Comparison of ENCODE assay signal across 17 cellular contexts in genomic region chr21:38760762-38761155, GRCh38. TPM values are rescaled to one million over a fixed set of nuclear protein-coding genes. Genes with fewer than 3 reads are reported as not detected.
DNase-seq lines count a peak whose midpoint lies in the region; ATAC-seq and TF ChIP-seq lines count a peak whose summit lies in the region.
"Had no signal": no experiment of that assay in that cellular context is flagged by ENCODE, and none has a peak within 500 bp of the region (broad histone marks: within the 10 kb centered on the region; RNA-seq: fewer than 3 reads in every experiment).

No MANE protein-coding gene starts in this region.

- H3K18ac ChIP-seq in mesenchymal stem cell (ENCODE audit: low read depth in 1 of 2, low read length in 2 of 2), result peak overlapping the region; percentile 4 to 19

- POLR2A ChIA-PET in T-cell (lab: Charles Lee), result no interaction called here

- no peaks in the 10 kb centered on the region for H3K79me1 ChIP-seq in mesenchymal stem cell (replicated peaks; ENCODE audit: low read length, poor library complexity, severe bottlenecking)

- no peak overlapping the region for H3K4me3 Mint-ChIP-seq in T-cell
- H3K4me3 Mint-ChIP-seq: B cell, H9 had no signal

- H2AK5ac ChIP-seq in mesenchymal stem cell (ENCODE audit: low read length, severe bottlenecking), result no peak overlapping the region

- H2BK12ac ChIP-seq in mesenchymal stem cell (ENCODE audit: low read length in 2 of 2), result peak overlapping the region; percentile 45 to 91

- H3K9me3 ChIP-seq in cardiac muscle cell (ENCODE audit: low read depth) (no peaks in the 10 kb centered on the region), right cardiac atrium (ENCODE audit: control insufficient read depth, low read length) (no peaks in the 10 kb centered on the region), mesenchymal stem cell (ENCODE audit: control insufficient read depth, low read length) (peaks cover 2% of the 10 kb centered on the region), thoracic aorta (no peaks in the 10 kb centered on the region)

- H3K4me1 ChIP-seq in cardiac muscle cell (ENCODE audit: low read depth), result peaks cover 33% of the 10 kb centered on the region
- H3K4me1 ChIP-seq in right cardiac atrium (ENCODE audit: control insufficient read depth, insufficient read depth, low read length), result no peaks in the 10 kb centered on the region
- peaks cover 6% of the 10 kb centered on the region for H3K4me1 ChIP-seq in mesenchymal stem cell (ENCODE audit: control insufficient read depth, insufficient read depth, low read depth, low read length)
- peaks cover 53 to 63% of the 10 kb centered on the region in 2 donors for H3K4me1 ChIP-seq in thoracic aorta (ENCODE audit: control insufficient read depth in 1 of 2, low read depth in 2 of 2)

- CTCF ChIA-PET in T-cell (lab: Charles Lee), result no interaction called here

- H3K14ac ChIP-seq in mesenchymal stem cell (ENCODE audit: low read length in 2 of 2), result no peak overlapping the region

- H3K36me3 ChIP-seq in cardiac muscle cell, result no peaks in the 10 kb centered on the region
- no peaks in the 10 kb centered on the region for H3K36me3 ChIP-seq in mesenchymal stem cell (ENCODE audit: control insufficient read depth in 1 of 2, insufficient read depth in 2 of 2, low read depth in 1 of 2, low read length in 2 of 2)
- H3K36me3 ChIP-seq in thoracic aorta, result no peaks in the 10 kb centered on the region

- H3K4me3 ChIP-seq in cardiac muscle cell (no peak overlapping the region), right cardiac atrium (ENCODE audit: low read length) (no peak overlapping the region), mesenchymal stem cell (ENCODE audit: insufficient read depth in 1 of 2, low read depth in 1 of 2, low read length in 2 of 2) (no peak overlapping the region), thoracic aorta (no peak overlapping the region)

- no peak overlapping the region for H3K27ac Mint-ChIP-seq in T-cell
- H3K27ac Mint-ChIP-seq: B cell, H9 had no signal

- H3K36me3 Mint-ChIP-seq in T-cell, result no peaks in the 10 kb centered on the region

- no peak overlapping the region for H3K4me2 ChIP-seq in mesenchymal stem cell (ENCODE audit: low read length, poor library complexity, severe bottlenecking)

- H2BK120ac ChIP-seq in mesenchymal stem cell (ENCODE audit: low read depth, low read length), result peak overlapping the region; percentile 71

- H2AFZ ChIP-seq in mesenchymal stem cell (ENCODE audit: low read depth, low read length), result no peak overlapping the region

- H3K27me3 ChIP-seq in cardiac muscle cell, result no peaks in the 10 kb centered on the region
- no peaks in the 10 kb centered on the region for H3K27me3 ChIP-seq in right cardiac atrium (ENCODE audit: control insufficient read depth, insufficient read depth)
- peaks cover 0 to 5% of the 10 kb centered on the region in 2 experiments for H3K27me3 ChIP-seq in mesenchymal stem cell (ENCODE audit: control insufficient read depth in 1 of 2, insufficient read depth in 1 of 2, low read length in 2 of 2)
- no peaks in the 10 kb centered on the region for H3K27me3 ChIP-seq in thoracic aorta (replicated peaks; ENCODE audit: insufficient read depth)

- peak overlapping the region; percentile 70 for H4K91ac ChIP-seq in mesenchymal stem cell (ENCODE audit: low read length)

- 87% methylated on average over 7 of the region's 7 CpGs for WGBS in right cardiac atrium
- 91% methylated on average over 7 of the region's 7 CpGs for WGBS in mesenchymal stem cell

- H3K27ac ChIP-seq in cardiac muscle cell, result peak overlapping the region; percentile 26
- no peak overlapping the region for H3K27ac ChIP-seq in right cardiac atrium (ENCODE audit: low read length)
- H3K27ac ChIP-seq in mesenchymal stem cell (ENCODE audit: low read length, poor library complexity, severe bottlenecking), result no peak overlapping the region
- peak overlapping the region; percentile 80 to 89 for H3K27ac ChIP-seq in thoracic aorta

- TF ChIP-seq CTCF in cardiac muscle cell (IDR thresholded peaks at IDR 0.05; ENCODE audit: low read depth, low read length) (no peak), thoracic aorta (IDR thresholded peaks at IDR 0.05) (no peak)

- H4K8ac ChIP-seq in mesenchymal stem cell (ENCODE audit: low read length), result no peak overlapping the region

- H2BK15ac ChIP-seq in mesenchymal stem cell (ENCODE audit: low read depth, poor library complexity, severe bottlenecking), result no peak overlapping the region

- H3K23ac ChIP-seq in mesenchymal stem cell (ENCODE audit: low read length in 2 of 2), result no peak overlapping the region

- no peaks in the 10 kb centered on the region for H3K27me3 Mint-ChIP-seq in T-cell

- no peak overlapping the region for H2BK5ac ChIP-seq in mesenchymal stem cell (ENCODE audit: low read depth, low read length, poor library complexity, severe bottlenecking)

- peak overlapping the region in 1 of 2 experiments; percentile 49 for H3K4ac ChIP-seq in mesenchymal stem cell (ENCODE audit: low read depth in 1 of 2, low read length in 2 of 2)

- peaks cover 6 to 13% (median 8%) of the 10 kb centered on the region in 3 donors for H3K4me1 Mint-ChIP-seq in T-cell

- intact Hi-C loops in right cardiac atrium (cut with DNase I), result no loop called here

- DNase-seq in cardiac muscle cell (ENCODE audit: low read depth in 1 of 2, low spot score in 1 of 2) (no peak), right cardiac atrium (no peak), mesenchymal stem cell (no peak), thoracic aorta (ENCODE audit: low spot score) (no peak), T-cell (no peak), SKM-1 treated with dmso at 0.1 percent for 144 hours (lab: John Stamatoyannopoulos, UW; ENCODE audit: unreplicated experiment) (no peak), NCI-H1930 (lab: John Stamatoyannopoulos, UW) (no peak)
- DNase-seq: DMS 273 treated with DMSO at 0.1 percent for 48 hours, H9, NCI-H1105 treated with DMSO at 0.1 percent for 48 hours, NCI-H1694 treated with DMSO at 0.1 percent for 48 hours, NCI-H2107, NCI-H2227 treated with DMSO at 0.1 percent for 48 hours, PC-3, RPMI8226, SHP77 treated with DMSO at 0.1 percent for 48 hours had no signal

- H3K9me3 Mint-ChIP-seq in T-cell, result no peaks in the 10 kb centered on the region

- H3K9ac ChIP-seq in mesenchymal stem cell (ENCODE audit: low read length), result no peak overlapping the region

- no peak for ATAC-seq in right cardiac atrium
- ATAC-seq in thoracic aorta (ENCODE audit: insufficient number of reproducible peaks, low FRiP score, low read depth), result no peak
- no peak for ATAC-seq in T-cell (replicated peaks in 1 of 4)
- ATAC-seq: PC-3 had no signal

RNA-seq across cellular contexts. Expression of gene ETS2, which starts 45.0 kb away (rescaled TPM):
- total RNA-seq in cardiac muscle cell, result 20.6 and 25.2 TPM in 2 replicates
- 20.9 and 32.0 TPM in 2 replicates for polyA plus RNA-seq in cardiac muscle cell
- total RNA-seq in right cardiac atrium, result 10 to 100 TPM; 40.4 to 76.3 (median 44.8) TPM
- polyA plus RNA-seq in right cardiac atrium, result 29.7 TPM
- 85.3 TPM for polyA plus RNA-seq in mesenchymal stem cell (2013, experiment 1 of 2)
- 83.5 TPM for polyA plus RNA-seq in mesenchymal stem cell (2013, experiment 2 of 2)
- total RNA-seq in thoracic aorta, result 100 to 1,000 TPM; 120 to 226 TPM
- 10 to 100 TPM; 12.3 to 17.3 (median 16.5) TPM for total RNA-seq in T-cell

Comparison
In these comparisons a context has a peak if more than half of its experiments do, and no peak if none do; other contexts are left out.
1. H3K27ac ChIP-seq: peak in cardiac muscle cell (single experiment) and thoracic aorta (2 of 2); none in right cardiac atrium (single experiment) and mesenchymal stem cell (single experiment).